Comparison of ENCODE assay signal across 1 cellular context in the genomic region with DNA sequence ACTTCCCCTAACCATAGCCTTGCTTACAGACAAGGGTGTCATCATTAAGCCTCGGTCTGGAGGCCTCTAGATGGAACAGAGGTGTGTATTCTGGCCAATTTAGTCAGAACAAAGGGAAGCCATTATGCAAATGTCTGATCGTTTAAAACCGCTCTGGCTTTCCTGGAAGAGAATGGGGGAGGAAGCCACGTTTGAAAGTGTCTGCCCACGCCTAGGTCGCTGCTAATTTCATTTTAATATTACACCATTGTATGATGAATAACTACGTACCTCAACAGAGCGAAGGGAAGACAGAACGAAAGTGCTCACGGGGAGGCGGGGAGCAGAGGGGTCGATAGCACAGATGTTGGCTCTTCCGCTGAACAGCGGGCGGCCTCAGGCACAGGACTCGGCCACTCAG.
TF ChIP-seq lines count a peak whose summit lies in the region.

No MANE protein-coding gene starts in this region.

TF ChIP-seq in GM23338, 12 proteins besides CTCF, POLR2A, EP300 and RAD21 (continued from another document):
- TF ChIP-seq, protein P1, sequence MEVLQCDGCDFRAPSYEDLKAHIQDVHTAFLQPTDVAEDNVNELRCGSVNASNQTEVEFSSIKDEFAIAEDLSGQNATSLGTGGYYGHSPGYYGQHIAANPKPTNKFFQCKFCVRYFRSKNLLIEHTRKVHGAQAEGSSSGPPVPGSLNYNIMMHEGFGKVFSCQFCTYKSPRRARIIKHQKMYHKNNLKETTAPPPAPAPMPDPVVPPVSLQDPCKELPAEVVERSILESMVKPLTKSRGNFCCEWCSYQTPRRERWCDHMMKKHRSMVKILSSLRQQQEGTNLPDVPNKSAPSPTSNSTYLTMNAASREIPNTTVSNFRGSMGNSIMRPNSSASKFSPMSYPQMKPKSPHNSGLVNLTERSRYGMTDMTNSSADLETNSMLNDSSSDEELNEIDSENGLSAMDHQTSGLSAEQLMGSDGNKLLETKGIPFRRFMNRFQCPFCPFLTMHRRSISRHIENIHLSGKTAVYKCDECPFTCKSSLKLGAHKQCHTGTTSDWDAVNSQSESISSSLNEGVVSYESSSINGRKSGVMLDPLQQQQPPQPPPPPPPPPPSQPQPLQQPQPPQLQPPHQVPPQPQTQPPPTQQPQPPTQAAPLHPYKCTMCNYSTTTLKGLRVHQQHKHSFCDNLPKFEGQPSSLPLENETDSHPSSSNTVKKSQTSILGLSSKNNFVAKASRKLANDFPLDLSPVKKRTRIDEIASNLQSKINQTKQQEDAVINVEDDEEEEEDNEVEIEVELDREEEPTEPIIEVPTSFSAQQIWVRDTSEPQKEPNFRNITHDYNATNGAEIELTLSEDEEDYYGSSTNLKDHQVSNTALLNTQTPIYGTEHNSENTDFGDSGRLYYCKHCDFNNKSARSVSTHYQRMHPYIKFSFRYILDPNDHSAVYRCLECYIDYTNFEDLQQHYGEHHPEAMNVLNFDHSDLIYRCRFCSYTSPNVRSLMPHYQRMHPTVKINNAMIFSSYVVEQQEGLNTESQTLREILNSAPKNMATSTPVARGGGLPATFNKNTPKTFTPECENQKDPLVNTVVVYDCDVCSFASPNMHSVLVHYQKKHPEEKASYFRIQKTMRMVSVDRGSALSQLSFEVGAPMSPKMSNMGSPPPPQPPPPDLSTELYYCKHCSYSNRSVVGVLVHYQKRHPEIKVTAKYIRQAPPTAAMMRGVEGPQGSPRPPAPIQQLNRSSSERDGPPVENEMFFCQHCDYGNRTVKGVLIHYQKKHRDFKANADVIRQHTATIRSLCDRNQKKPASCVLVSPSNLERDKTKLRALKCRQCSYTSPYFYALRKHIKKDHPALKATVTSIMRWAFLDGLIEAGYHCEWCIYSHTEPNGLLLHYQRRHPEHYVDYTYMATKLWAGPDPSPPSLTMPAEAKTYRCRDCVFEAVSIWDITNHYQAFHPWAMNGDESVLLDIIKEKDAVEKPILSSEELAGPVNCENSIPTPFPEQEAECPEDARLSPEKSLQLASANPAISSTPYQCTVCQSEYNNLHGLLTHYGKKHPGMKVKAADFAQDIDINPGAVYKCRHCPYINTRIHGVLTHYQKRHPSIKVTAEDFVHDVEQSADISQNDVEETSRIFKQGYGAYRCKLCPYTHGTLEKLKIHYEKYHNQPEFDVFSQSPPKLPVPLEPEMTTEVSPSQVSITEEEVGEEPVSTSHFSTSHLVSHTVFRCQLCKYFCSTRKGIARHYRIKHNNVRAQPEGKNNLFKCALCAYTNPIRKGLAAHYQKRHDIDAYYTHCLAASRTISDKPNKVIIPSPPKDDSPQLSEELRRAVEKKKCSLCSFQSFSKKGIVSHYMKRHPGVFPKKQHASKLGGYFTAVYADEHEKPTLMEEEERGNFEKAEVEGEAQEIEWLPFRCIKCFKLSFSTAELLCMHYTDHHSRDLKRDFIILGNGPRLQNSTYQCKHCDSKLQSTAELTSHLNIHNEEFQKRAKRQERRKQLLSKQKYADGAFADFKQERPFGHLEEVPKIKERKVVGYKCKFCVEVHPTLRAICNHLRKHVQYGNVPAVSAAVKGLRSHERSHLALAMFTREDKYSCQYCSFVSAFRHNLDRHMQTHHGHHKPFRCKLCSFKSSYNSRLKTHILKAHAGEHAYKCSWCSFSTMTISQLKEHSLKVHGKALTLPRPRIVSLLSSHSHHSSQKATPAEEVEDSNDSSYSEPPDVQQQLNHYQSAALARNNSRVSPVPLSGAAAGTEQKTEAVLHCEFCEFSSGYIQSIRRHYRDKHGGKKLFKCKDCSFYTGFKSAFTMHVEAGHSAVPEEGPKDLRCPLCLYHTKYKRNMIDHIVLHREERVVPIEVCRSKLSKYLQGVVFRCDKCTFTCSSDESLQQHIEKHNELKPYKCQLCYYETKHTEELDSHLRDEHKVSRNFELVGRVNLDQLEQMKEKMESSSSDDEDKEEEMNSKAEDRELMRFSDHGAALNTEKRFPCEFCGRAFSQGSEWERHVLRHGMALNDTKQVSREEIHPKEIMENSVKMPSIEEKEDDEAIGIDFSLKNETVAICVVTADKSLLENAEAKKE (CRISPR knock-in tag; IDR thresholded peaks at IDR 0.05): no peak
